11 cellular contexts compared by ENCODE assay signal in genomic region chr5:39640552-39640951, GRCh38.
DNase-seq lines count a peak whose midpoint lies in the region; ATAC-seq and TF ChIP-seq lines count a peak whose summit lies in the region.
"Had no signal": no experiment of that assay in that cellular context is flagged by ENCODE, and none has a peak within 500 bp of the region (broad histone marks: within the 10 kb centered on the region; RNA-seq: fewer than 3 reads in every experiment).

No MANE protein-coding gene starts in this region.

- TF ChIP-seq POLR2A in erythroblast (IDR thresholded peaks at IDR 0.05; ENCODE audit: low read length), result no peak

- DNase-seq in erythroblast (lab: John Stamatoyannopoulos, UW) (no peak), 8988T (no peak), NCI-H345 treated with DMSO at 0.1 percent for 48 hours (lab: John Stamatoyannopoulos, UW; ENCODE audit: unreplicated experiment) (no peak)
- DNase-seq: activated naive CD8-positive, alpha-beta T cell treated with anti-CD3 and anti-CD28 coated beads for 36 hours; DMS 273 treated with DMSO at 0.1 percent for 48 hours; occipital lobe had no signal

- peak; percentile 87 for ATAC-seq in GM18511 (IDR thresholded peaks at IDR 0.05; ENCODE audit: unreplicated experiment)
- peak; percentile 69 for ATAC-seq in GM19468 (IDR thresholded peaks at IDR 0.05; ENCODE audit: extremely low read depth, unreplicated experiment)
- ATAC-seq in HG02840 (IDR thresholded peaks at IDR 0.05; ENCODE audit: low FRiP score, unreplicated experiment), result peak; percentile 98
- peak; percentile 98 for ATAC-seq in HG03442 (IDR thresholded peaks at IDR 0.05; ENCODE audit: unreplicated experiment)
- ATAC-seq in SK-N-SH treated with all-trans-retinoic acid at 6 μM for 48 hours, result no peak

TF ChIP-seq in SK-N-SH treated with all-trans-retinoic acid at 6 μM for 48 hours, 23 proteins besides CTCF, POLR2A, EP300 and RAD21:
- TF ChIP-seq PPARA (CRISPR knock-in tag; IDR thresholded peaks at IDR 0.05; ENCODE audit: borderline replicate concordance) (no peak), ZC3H10 (CRISPR knock-in tag; IDR thresholded peaks at IDR 0.05) (no peak), TCF4 (CRISPR knock-in tag; IDR thresholded peaks at IDR 0.05; ENCODE audit: borderline replicate concordance) (no peak), TOX (CRISPR knock-in tag; IDR thresholded peaks at IDR 0.05; ENCODE audit: borderline replicate concordance) (no peak), ZNF8 (CRISPR knock-in tag; IDR thresholded peaks at IDR 0.05) (no peak), ESRRG (CRISPR knock-in tag; IDR thresholded peaks at IDR 0.05) (no peak)
